ENCODE assay signal across 13 cellular contexts in genomic region chr2:20165677-20166509, GRCh38. TPM values are rescaled to one million over a fixed set of nuclear protein-coding genes. Genes with fewer than 3 reads are reported as not detected.
DNase-seq lines count a peak whose midpoint lies in the region; ATAC-seq, FAIRE-seq and TF ChIP-seq lines count a peak whose summit lies in the region.
"Had no signal": no experiment of that assay in that cellular context is flagged by ENCODE, and none has a peak within 500 bp of the region (broad histone marks: within the 10 kb centered on the region; RNA-seq: fewer than 3 reads in every experiment).

No MANE protein-coding gene starts in this region.

- no peaks in the 10 kb centered on the region for H3K9me3 Mint-ChIP-seq in activated CD8-positive, alpha-beta T cell treated with anti-CD3 and anti-CD28 coated beads for 36 hours
- H3K9me3 Mint-ChIP-seq: neural crest cell had no signal

- H3K36me3 Mint-ChIP-seq in activated CD8-positive, alpha-beta T cell treated with anti-CD3 and anti-CD28 coated beads for 36 hours (ENCODE audit: low read depth): no peaks in the 10 kb centered on the region
- H3K36me3 Mint-ChIP-seq: activated naive CD8-positive, alpha-beta T cell had no signal

- ATAC-seq in HG02759 (IDR thresholded peaks at IDR 0.05; ENCODE audit: unreplicated experiment) (peak; percentile 45), GM19324 (IDR thresholded peaks at IDR 0.05; ENCODE audit: low FRiP score, unreplicated experiment) (no peak), pancreas (no peak)
- ATAC-seq in activated CD8-positive, alpha-beta T cell treated with anti-CD3 and anti-CD28 coated beads for 36 hours: peak; percentile 64

- H3K9me3 ChIP-seq in skeletal muscle satellite cell (replicated peaks; ENCODE audit: low read length) (no peaks in the 10 kb centered on the region), pancreas (no peaks in the 10 kb centered on the region)
- H3K9me3 ChIP-seq: testis had no signal

- no peaks in the 10 kb centered on the region for H3K36me3 ChIP-seq in skeletal muscle satellite cell (ENCODE audit: insufficient read depth, low read length)
- H3K36me3 ChIP-seq in pancreas: no peaks in the 10 kb centered on the region

- no peak overlapping the region for H3K27ac ChIP-seq in pancreas
- H3K27ac ChIP-seq: 22Rv1, HL-60, testis had no signal

- FAIRE-seq in pancreas (lab: Jason Lieb, UNC): no peak

- no peak overlapping the region for H3K4me3 ChIP-seq in skeletal muscle satellite cell (ENCODE audit: low read length)
- H3K4me3 ChIP-seq in pancreas: no peak overlapping the region
- H3K4me3 ChIP-seq: testis had no signal

- DNase-seq in DMS53 (lab: John Stamatoyannopoulos, UW): peak; percentile 17
- DNase-seq in DMS53 treated with DMSO at 0.1 percent for 48 hours (lab: John Stamatoyannopoulos, UW; ENCODE audit: unreplicated experiment): no peak
- peak; percentile 53 for DNase-seq in activated CD8-positive, alpha-beta T cell treated with anti-CD3 and anti-CD28 coated beads for 36 hours
- no peak for DNase-seq in foreskin melanocyte
- no peak for DNase-seq in pancreas
- DNase-seq: testis had no signal

- H3K4me1 ChIP-seq in skeletal muscle satellite cell (ENCODE audit: control insufficient read depth, insufficient read depth, low read length) (peaks cover 17% of the 10 kb centered on the region), pancreas (no peaks in the 10 kb centered on the region)
- H3K4me1 ChIP-seq: testis had no signal

- no peak overlapping the region for H3K4me3 Mint-ChIP-seq in activated CD8-positive, alpha-beta T cell treated with anti-CD3 and anti-CD28 coated beads for 36 hours
- H3K4me3 Mint-ChIP-seq: activated naive CD8-positive, alpha-beta T cell; neural crest cell had no signal

- H3K27me3 ChIP-seq in skeletal muscle satellite cell (ENCODE audit: control insufficient read depth, insufficient read depth, low read length) (no peaks in the 10 kb centered on the region), pancreas (no peaks in the 10 kb centered on the region)
- H3K27me3 ChIP-seq: testis had no signal

- WGBS in pancreas, 2 donors: 66 to 74% methylated on average over 9 of the region's 9 CpGs

- intact Hi-C loops in activated CD8-positive, alpha-beta T cell treated with anti-CD3 and anti-CD28 coated beads for 36 hours (cut with micrococcal nuclease): no loop called here
- intact Hi-C loops in pancreas (cut with DNase I): no loop called here

- no peak for TF ChIP-seq CTCF in activated CD8-positive, alpha-beta T cell treated with anti-CD3 and anti-CD28 coated beads for 36 hours (IDR thresholded peaks at IDR 0.05)
- TF ChIP-seq CTCF in pancreas (IDR thresholded peaks at IDR 0.05): no peak

- no peak overlapping the region for H3K27ac Mint-ChIP-seq in activated CD8-positive, alpha-beta T cell treated with anti-CD3 and anti-CD28 coated beads for 36 hours
- H3K27ac Mint-ChIP-seq: activated naive CD8-positive, alpha-beta T cell had no signal

- H3K27me3 Mint-ChIP-seq in activated CD8-positive, alpha-beta T cell treated with anti-CD3 and anti-CD28 coated beads for 36 hours: no peaks in the 10 kb centered on the region

- no peaks in the 10 kb centered on the region for H3K4me1 Mint-ChIP-seq in activated CD8-positive, alpha-beta T cell treated with anti-CD3 and anti-CD28 coated beads for 36 hours (ENCODE audit: low read depth)

- H3K9ac ChIP-seq in skeletal muscle satellite cell (ENCODE audit: low read depth, low read length): peak overlapping the region; percentile 28

- CTCF ChIA-PET in activated CD8-positive, alpha-beta T cell treated with anti-CD3 and anti-CD28 coated beads for 36 hours (lab: Charles Lee): no interaction called here

- peak overlapping the region; percentile 40 for H3K4me2 ChIP-seq in skeletal muscle satellite cell (ENCODE audit: low read length)

- POLR2A ChIA-PET in activated CD8-positive, alpha-beta T cell treated with anti-CD3 and anti-CD28 coated beads for 36 hours (lab: Charles Lee): no interaction called here

RNA-seq across cellular contexts. Expression of gene SDC1, which starts 59.0 kb away (rescaled TPM):
- under 1 TPM; 0.11 to 0.14 TPM for total RNA-seq in activated CD8-positive, alpha-beta T cell treated with anti-CD3 and anti-CD28 coated beads for 36 hours
- 3.1 and 3.3 TPM in 2 replicates for total RNA-seq in skeletal muscle satellite cell (2012; rRNA removed)
- total RNA-seq in pancreas: 10 to 100 TPM in 5 of 6 donors, 1 to 10 TPM in 1; 4.8 to 27.2 (median 20.1) TPM
- polyA plus RNA-seq in pancreas: 10 to 100 TPM; 16.1 to 20.6 TPM

Comparison
In these comparisons a context has a peak if more than half of its experiments do, and no peak if none do; other contexts are left out.
1. DNase-seq: peak in DMS53 (single experiment) and activated CD8-positive, alpha-beta T cell treated with anti-CD3 and anti-CD28 coated beads for 36 hours (single experiment); none in DMS53 treated with DMSO at 0.1 percent for 48 hours (single experiment), foreskin melanocyte (single experiment) and pancreas (0 of 6).
2. ATAC-seq: peak in HG02759 (single experiment) and activated CD8-positive, alpha-beta T cell treated with anti-CD3 and anti-CD28 coated beads for 36 hours (single experiment); none in GM19324 (single experiment) and pancreas (0 of 4).
3. RNA of gene SDC1, which starts 59.0 kb away (total RNA-seq): 4.8 to 27.2 TPM in pancreas; 0.11 to 0.14 TPM in activated CD8-positive, alpha-beta T cell treated with anti-CD3 and anti-CD28 coated beads for 36 hours; every median in the first group is over 4 times any median in the second.